1 cellular context compared by ENCODE assay signal in genomic region chr6:31143148-31143547, GRCh38.
TF ChIP-seq lines count a peak whose summit lies in the region.

No MANE protein-coding gene starts in this region.

TF ChIP-seq in SK-N-SH, 30 proteins besides CTCF, POLR2A, EP300 and RAD21 (continued from another document):
- TF ChIP-seq TCF12 (IDR thresholded peaks at IDR 0.05), result peak; percentile 14; the same call in 1 of the 2 replicates
- TF ChIP-seq MAX (IDR thresholded peaks at IDR 0.05; ENCODE audit: low read depth), result 0 out of 2 replicates have a peak, but pooled peaks have one; percentile 31
- TF ChIP-seq EZH2phosphoT487 (IDR thresholded peaks at IDR 0.05; ENCODE audit: borderline replicate concordance, low read depth), result no peak
